In the genomic region with DNA sequence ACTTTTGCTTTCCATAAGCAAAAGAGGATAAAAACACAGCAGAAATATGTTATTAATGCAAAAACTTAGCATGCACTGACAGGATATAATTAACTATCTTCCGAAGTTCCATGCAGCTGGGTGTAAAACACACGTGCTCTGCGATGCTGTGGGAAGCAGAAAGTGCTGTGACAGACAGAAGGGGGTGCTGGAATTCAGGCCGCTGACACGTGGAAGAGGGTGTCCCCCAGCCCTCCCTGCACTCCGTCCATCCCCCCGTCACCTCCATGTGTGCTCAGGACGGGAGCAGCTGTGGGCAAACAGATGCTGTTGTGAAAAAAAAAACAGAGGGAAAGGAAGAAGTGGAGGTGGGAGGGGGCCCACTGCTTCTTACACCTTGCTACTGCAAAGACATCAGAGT, we compare ENCODE assay signal across 22 cellular contexts.
"Had no signal": no experiment of that assay in that cellular context is flagged by ENCODE, and none has a peak within 500 bp of the region (broad histone marks: within the 10 kb centered on the region; RNA-seq: fewer than 3 reads in every experiment).

No MANE protein-coding gene starts in this region.

- ATAC-seq: activated CD8-positive, alpha-beta T cell treated with anti-CD3 and anti-CD28 coated beads for 36 hours; activated T-cell treated with anti-CD3 and anti-CD28 coated beads, Interleukin-2, amount 50 U/mL, for 4 hours; activated T-helper 17 cell treated with anti-CD3 and anti-CD28 coated beads, Interleukin-2, amount 50 U/mL, for 72 hours; effector memory CD8-positive, alpha-beta T cell; gastroesophageal sphincter; left colon; T-helper 17 cell; WTC11 had no signal

- H3K27ac Mint-ChIP-seq: activated CD8-positive, alpha-beta T cell treated with anti-CD3 and anti-CD28 coated beads for 36 hours; activated T-helper 17 cell treated with anti-CD3 and anti-CD28 coated beads, Interleukin-2, amount 50 U/mL, for 72 hours; effector memory CD8-positive, alpha-beta T cell; naive B cell; stimulated activated effector memory CD8-positive, alpha-beta T cell treated with anti-CD3 and anti-CD28 coated beads, Interleukin-12 subunit alpha, Interleukin-12 subunit beta, amount 100 ng/mL, for 72 hours; stimulated activated naive CD8-positive, alpha-beta T cell treated with anti-CD3 and anti-CD28 coated beads, Interleukin-15, Interleukin-2, amounts not matched to agents 100 ng/mL and 50 ng/mL, for 24 hours; T-helper 17 cell; WTC11 had no signal

- H3K4me3 Mint-ChIP-seq: activated CD8-positive, alpha-beta T cell treated with anti-CD3 and anti-CD28 coated beads for 36 hours; activated T-cell treated with anti-CD3 and anti-CD28 coated beads, Interleukin-2, amount 50 U/mL, for 4 hours; activated T-helper 17 cell treated with anti-CD3 and anti-CD28 coated beads, Interleukin-2, amount 50 U/mL, for 72 hours; effector memory CD8-positive, alpha-beta T cell; naive B cell; stimulated activated effector memory CD8-positive, alpha-beta T cell treated with anti-CD3 and anti-CD28 coated beads, Interleukin-12 subunit alpha, Interleukin-12 subunit beta, amount 100 ng/mL, for 72 hours; stimulated activated naive CD8-positive, alpha-beta T cell treated with anti-CD3 and anti-CD28 coated beads, Interleukin-15, Interleukin-2, amounts not matched to agents 100 ng/mL and 50 ng/mL, for 24 hours; T-helper 17 cell; WTC11 had no signal

- H3K4me1 Mint-ChIP-seq: activated T-helper 17 cell treated with anti-CD3 and anti-CD28 coated beads, Interleukin-2, amount 50 U/mL, for 72 hours; stimulated activated effector memory CD8-positive, alpha-beta T cell treated with anti-CD3 and anti-CD28 coated beads, Interleukin-12 subunit alpha, Interleukin-12 subunit beta, amount 100 ng/mL, for 72 hours; T-helper 17 cell had no signal

- H3K36me3 Mint-ChIP-seq: stimulated activated effector memory CD8-positive, alpha-beta T cell treated with anti-CD3 and anti-CD28 coated beads, Interleukin-12 subunit alpha, Interleukin-12 subunit beta, amount 100 ng/mL, for 72 hours; WTC11 had no signal

- H3K27me3 Mint-ChIP-seq: activated T-helper 17 cell treated with anti-CD3 and anti-CD28 coated beads, Interleukin-2, amount 50 U/mL, for 72 hours; stimulated activated naive CD8-positive, alpha-beta T cell treated with anti-CD3 and anti-CD28 coated beads, Interleukin-15, Interleukin-2, amounts not matched to agents 100 ng/mL and 50 ng/mL, for 24 hours had no signal

- H3K9me3 Mint-ChIP-seq: activated CD8-positive, alpha-beta T cell treated with anti-CD3 and anti-CD28 coated beads for 36 hours; activated T-cell treated with anti-CD3 and anti-CD28 coated beads, Interleukin-2, amount 50 U/mL, for 4 hours; activated T-helper 17 cell treated with anti-CD3 and anti-CD28 coated beads, Interleukin-2, amount 50 U/mL, for 72 hours; effector memory CD8-positive, alpha-beta T cell; stimulated activated effector memory CD8-positive, alpha-beta T cell treated with anti-CD3 and anti-CD28 coated beads, Interleukin-12 subunit alpha, Interleukin-12 subunit beta, amount 100 ng/mL, for 72 hours; stimulated activated naive CD8-positive, alpha-beta T cell treated with anti-CD3 and anti-CD28 coated beads, Interleukin-15, Interleukin-2, amounts not matched to agents 100 ng/mL and 50 ng/mL, for 24 hours had no signal

- DNase-seq: activated CD4-positive, alpha-beta T cell treated with anti-CD3 and anti-CD28 coated beads, Interleukin-2, amount 50 U/mL, for 1 hour; activated CD8-positive, alpha-beta T cell treated with anti-CD3 and anti-CD28 coated beads for 36 hours; activated gamma-delta T cell treated with Interleukin-2 at 50 U/mL for 16 hours; activated naive CD4-positive, alpha-beta T cell treated with anti-CD3 and anti-CD28 coated beads, Interleukin-2, amount 50 U/mL, for 16 hours; activated T-cell treated with anti-CD3 and anti-CD28 coated beads, Interleukin-2, amount 50 U/mL, for 4 hours; amniotic stem cell; brain microvascular endothelial cell; cortex of kidney; effector memory CD8-positive, alpha-beta T cell; hippocampal formation; left colon; mammary epithelial cell; naive B cell; stimulated activated CD4-positive, alpha-beta T cell treated with anti-CD3 and anti-CD28 coated beads, Interleukin-4, amount 100 ng/mL, for 24 hours; T-helper 17 cell; T1000; trophoblast cell had no signal
